In genomic region chr17:42577532-42578281, GRCh38 we compare ENCODE assay signal across 8 cellular contexts. TPM values are rescaled to one million over a fixed set of nuclear protein-coding genes. Genes with fewer than 3 reads are reported as not detected.
DNase-seq lines count a peak whose midpoint lies in the region; TF ChIP-seq lines count a peak whose summit lies in the region.

Gene PSMC3IP, minus strand, starts transcription at chr17:42577729. Its CDS starts 43 bp downstream, at chr17:42577686.

- peaks cover 23% of the 10 kb centered on the region for H3K4me1 Mint-ChIP-seq in Caco-2 (ENCODE audit: low read depth, unreplicated experiment)

- no peaks in the 10 kb centered on the region for H3K27me3 Mint-ChIP-seq in Caco-2 (ENCODE audit: insufficient read depth, unreplicated experiment)

- peak within 1 kb of the TSS; percentile 82 for H3K4me3 ChIP-seq in Caco-2 (ENCODE audit: low read depth, low read length)
- H3K4me3 ChIP-seq in effector memory CD4-positive, alpha-beta T cell (ENCODE audit: insufficient read depth, low read depth, low read length, poor library complexity, severe bottlenecking), result peak within 1 kb of the TSS; percentile 75

- peaks cover 6% of the 10 kb centered on the region for H3K36me3 ChIP-seq in Caco-2 (ENCODE audit: control insufficient read depth, insufficient read depth, low read length)
- H3K36me3 ChIP-seq in effector memory CD4-positive, alpha-beta T cell (ENCODE audit: control insufficient read depth, insufficient read depth, low read length), result peaks cover 38% of the 10 kb centered on the region

- CTCF ChIA-PET in Caco-2 (lab: Charles Lee), result interaction anchor here (0.6 to 2.9 kb wide), 38 partner anchors 9 to 435 kb away, joined by 3 to 38 read pairs (median 5); partner anchors contain the start of genes BECN1, CAVIN1, CNTD1 and COA3
- CTCF ChIA-PET in activated CD8-positive, alpha-beta memory T cell treated with anti-CD3 and anti-CD28 coated beads for 36 hours (lab: Charles Lee), result interaction anchor here (0.5 to 3.6 kb wide), 31 partner anchors 7 to 656 kb away, joined by 3 to 26 read pairs (median 4); partner anchors contain the start of genes CNTD1, COA3, MLX and PLEKHH3

- no peaks in the 10 kb centered on the region for H3K9me3 Mint-ChIP-seq in Caco-2 (ENCODE audit: unreplicated experiment)

- no peaks in the 10 kb centered on the region for H3K27me3 ChIP-seq in Caco-2 (replicated peaks; ENCODE audit: control insufficient read depth, insufficient read depth, low read length)
- no peaks in the 10 kb centered on the region for H3K27me3 ChIP-seq in effector memory CD4-positive, alpha-beta T cell (replicated peaks; ENCODE audit: control insufficient read depth, insufficient read depth, low read length, poor library complexity, severe bottlenecking)

- H3K27ac ChIP-seq in effector memory CD4-positive, alpha-beta T cell (ENCODE audit: insufficient read depth, low read length, poor library complexity, severe bottlenecking), result peak within 1 kb of the TSS; percentile 74

- intact Hi-C loops in Caco-2 (cut with micrococcal nuclease; ENCODE audit: unreplicated experiment), result loop anchor here (1.0 to 10.0 kb wide), 6 partner anchors 15 to 247 kb away; partner anchors contain the start of genes BECN1, COASY, RAMP2 and RETREG3

- no peaks in the 10 kb centered on the region for H3K9me3 ChIP-seq in Caco-2
- no peaks in the 10 kb centered on the region for H3K9me3 ChIP-seq in effector memory CD4-positive, alpha-beta T cell (ENCODE audit: control insufficient read depth, low read length)

- POLR2A ChIA-PET in Caco-2 (lab: Charles Lee), result interaction anchor here (0.5 to 2.4 kb wide), 8 partner anchors 31 to 536 kb away, joined by 3 to 26 read pairs (median 4); partner anchors contain the start of genes BECN1, COA3, NAGLU and PLEKHH3
- POLR2A ChIA-PET in activated CD8-positive, alpha-beta memory T cell treated with anti-CD3 and anti-CD28 coated beads for 36 hours (lab: Charles Lee), result interaction anchor here (0.6 to 2.8 kb wide), 7 partner anchors 8 to 247 kb away, joined by 3 to 18 read pairs (median 5); partner anchors contain the start of genes BECN1, MLX, RETREG3 and TUBG1

- DNase-seq in Caco-2, result peak; percentile 95 to 97
- DNase-seq in GM20000 (ENCODE audit: low spot score), result peak; percentile 95
- peak in 74 of 76 experiments; percentile 69 to 96 (median 90) for DNase-seq in HUDEP-2 (lab: John Stamatoyannopoulos, UW; ENCODE audit: unreplicated experiment in 76 of 76)
- DNase-seq in NOMO-1 treated with DMSO at 0.1 percent for 48 hours (lab: John Stamatoyannopoulos, UW; ENCODE audit: unreplicated experiment), result peak; percentile 99
- DNase-seq in effector memory CD4-positive, alpha-beta T cell, result peak; percentile 84 to 89 (median 85)
- peak; percentile 96 for DNase-seq in medulla oblongata (ENCODE audit: extremely low spot score)
- DNase-seq in stimulated activated CD4-positive, alpha-beta T cell treated with anti-CD3 and anti-CD28 coated beads, TNF-alpha, amount 100 ng/mL, for 48 hours (ENCODE audit: low read depth in 3 of 3), result peak; percentile 92 to 95 (median 93)

- TF ChIP-seq CTCF in Caco-2 (IDR thresholded peaks at IDR 0.05; ENCODE audit: insufficient read depth in 1 of 2, low read depth in 1 of 2, low read length in 1 of 2, severe bottlenecking in 1 of 2, unreplicated experiment in 1 of 2), result peak; percentile 59 to 64
- peak; percentile 19 for TF ChIP-seq CTCF in GM20000 (IDR thresholded peaks at IDR 0.05; ENCODE audit: extremely low read depth, missing control alignments)

- BruUV-seq in Caco-2 (replicated peaks; lab: Mats Ljungman, UMichigan), result TSS peak; percentile 74

- H3K36me3 Mint-ChIP-seq in Caco-2 (ENCODE audit: insufficient read depth, unreplicated experiment), result peaks cover 72% of the 10 kb centered on the region

- H3K4me3 Mint-ChIP-seq in Caco-2 (ENCODE audit: unreplicated experiment), result peak within 1 kb of the TSS; percentile 80

- peaks cover 4% of the 10 kb centered on the region for H3K4me1 ChIP-seq in Caco-2
- H3K4me1 ChIP-seq in effector memory CD4-positive, alpha-beta T cell (ENCODE audit: control insufficient read depth, insufficient read depth, low read length, poor library complexity, severe bottlenecking), result peaks cover 11% of the 10 kb centered on the region

- peak within 1 kb of the TSS; percentile 84 for H3K27ac Mint-ChIP-seq in Caco-2 (ENCODE audit: unreplicated experiment)

RNA-seq across cellular contexts. Expression of gene PSMC3IP, which starts in this region (rescaled TPM):
- 24.7 and 25.2 TPM in 2 replicates for total RNA-seq in Caco-2 (2022)
- total RNA-seq in activated CD8-positive, alpha-beta memory T cell treated with anti-CD3 and anti-CD28 coated beads for 36 hours, result 10 to 100 TPM; 37.0 to 42.1 TPM

Comparison
In these comparisons a context has a peak if more than half of its experiments do, and no peak if none do; other contexts are left out.
1. Peak in every context shown above with its lines: DNase-seq, H3K4me3 ChIP-seq and H3K27ac ChIP-seq.